8 cellular contexts compared by ENCODE assay signal in the genomic region with DNA sequence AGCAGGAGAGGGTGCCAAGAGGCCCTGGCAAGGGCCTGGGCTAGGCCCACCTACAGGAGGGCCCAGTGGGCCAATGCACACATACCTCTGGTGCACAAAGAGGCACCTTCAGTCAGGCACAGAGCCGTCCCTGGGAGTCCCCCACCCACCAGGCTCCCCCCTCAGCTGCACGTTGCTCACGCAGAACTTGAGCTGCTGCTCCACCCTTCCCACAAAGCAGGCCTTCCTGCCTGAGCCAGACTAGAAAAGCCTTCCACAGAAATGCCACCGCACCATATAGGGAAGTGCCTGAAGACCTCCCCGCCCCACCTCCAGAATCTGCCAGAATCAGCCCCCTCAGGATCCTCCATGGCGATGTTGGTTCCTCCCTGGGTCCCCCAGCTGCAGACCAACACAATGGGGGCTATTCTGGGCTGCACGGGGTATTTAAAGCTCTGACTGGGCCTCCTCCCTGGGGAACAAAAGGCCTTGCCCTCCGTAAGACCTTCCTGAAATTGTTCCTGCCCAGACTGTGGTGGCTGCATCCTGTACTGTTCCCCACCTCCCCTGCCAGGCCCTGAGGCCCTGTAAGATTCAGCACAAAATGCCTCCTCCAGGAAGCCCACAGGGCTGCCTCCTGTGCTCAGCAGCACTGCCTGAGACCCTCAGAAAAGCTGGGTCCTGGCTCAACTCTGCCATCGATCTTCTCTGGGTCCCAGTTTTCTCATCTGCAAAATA. TPM values are rescaled to one million over a fixed set of nuclear protein-coding genes. Genes with fewer than 3 reads are reported as not detected.
DNase-seq lines count a peak whose midpoint lies in the region; ATAC-seq and TF ChIP-seq lines count a peak whose summit lies in the region.

No MANE protein-coding gene starts in this region.

- peak in 1 of 5 donors; percentile 35 for DNase-seq in CD8-positive, alpha-beta memory T cell
- peak; percentile 53 for DNase-seq in RPMI7951 (ENCODE audit: low read depth)
- DNase-seq in dermis blood vessel endothelial cell: peak; percentile 98
- DNase-seq in naive thymus-derived CD4-positive, alpha-beta T cell: peak in 6 of 9 donors; percentile 8 to 49 (median 14)
- DNase-seq in type B pancreatic cell (ENCODE audit: extremely low spot score, unreplicated experiment): no peak
- no peak for DNase-seq in NCI-H2029 (lab: John Stamatoyannopoulos, UW)
- DNase-seq in activated gamma-delta T cell (lab: John Stamatoyannopoulos, UW): no peak
- no peak for DNase-seq in CD4-positive, alpha-beta memory T cell

- intact Hi-C loops in naive thymus-derived CD4-positive, alpha-beta T cell (cut with micrococcal nuclease): loop anchor here in 1 of 2 donors (2.0 kb wide), 1 partner anchor 47 kb away; no protein-coding TSS in a partner anchor
- intact Hi-C loops in CD4-positive, alpha-beta memory T cell (cut with micrococcal nuclease): no loop called here

- H3K27me3 Mint-ChIP-seq in CD8-positive, alpha-beta memory T cell: no peaks in the 10 kb centered on the region
- H3K27me3 Mint-ChIP-seq in naive thymus-derived CD4-positive, alpha-beta T cell: no peaks in the 10 kb centered on the region
- H3K27me3 Mint-ChIP-seq in type B pancreatic cell: no peaks in the 10 kb centered on the region
- no peaks in the 10 kb centered on the region for H3K27me3 Mint-ChIP-seq in CD4-positive, alpha-beta memory T cell

- H3K9me3 ChIP-seq in CD8-positive, alpha-beta memory T cell (ENCODE audit: low read length): no peaks in the 10 kb centered on the region
- no peaks in the 10 kb centered on the region for H3K9me3 ChIP-seq in naive thymus-derived CD4-positive, alpha-beta T cell (ENCODE audit: control insufficient read depth in 2 of 3, low read length in 3 of 3)
- H3K9me3 ChIP-seq in CD4-positive, alpha-beta memory T cell (ENCODE audit: control insufficient read depth in 1 of 2, low read length in 2 of 2): no peaks in the 10 kb centered on the region

- H3K4me1 ChIP-seq in CD8-positive, alpha-beta memory T cell (ENCODE audit: insufficient read depth, low read length): peaks cover 12% of the 10 kb centered on the region
- peaks cover 0 to 7% of the 10 kb centered on the region in 2 donors for H3K4me1 ChIP-seq in naive thymus-derived CD4-positive, alpha-beta T cell (ENCODE audit: control insufficient read depth in 2 of 2, insufficient read depth in 2 of 2, low read length in 2 of 2)
- H3K4me1 ChIP-seq in CD4-positive, alpha-beta memory T cell (ENCODE audit: insufficient read depth, low read length): peaks cover 4% of the 10 kb centered on the region

- no peaks in the 10 kb centered on the region for H3K36me3 Mint-ChIP-seq in CD8-positive, alpha-beta memory T cell
- H3K36me3 Mint-ChIP-seq in naive thymus-derived CD4-positive, alpha-beta T cell: no peaks in the 10 kb centered on the region
- no peaks in the 10 kb centered on the region for H3K36me3 Mint-ChIP-seq in type B pancreatic cell
- H3K36me3 Mint-ChIP-seq in CD4-positive, alpha-beta memory T cell: no peaks in the 10 kb centered on the region

- no peak for TF ChIP-seq CTCF in type B pancreatic cell (conservative IDR thresholded peaks at IDR 0.05)

- no peaks in the 10 kb centered on the region for H3K36me3 ChIP-seq in CD8-positive, alpha-beta memory T cell (ENCODE audit: insufficient read depth, low read length)
- H3K36me3 ChIP-seq in naive thymus-derived CD4-positive, alpha-beta T cell (ENCODE audit: control insufficient read depth in 2 of 3, insufficient read depth in 3 of 3, low read length in 3 of 3): no peaks in the 10 kb centered on the region
- no peaks in the 10 kb centered on the region for H3K36me3 ChIP-seq in CD4-positive, alpha-beta memory T cell (ENCODE audit: insufficient read depth, low read length)

- H3K9me3 Mint-ChIP-seq in CD8-positive, alpha-beta memory T cell: no peaks in the 10 kb centered on the region
- no peaks in the 10 kb centered on the region for H3K9me3 Mint-ChIP-seq in naive thymus-derived CD4-positive, alpha-beta T cell
- H3K9me3 Mint-ChIP-seq in type B pancreatic cell: no peaks in the 10 kb centered on the region
- H3K9me3 Mint-ChIP-seq in CD4-positive, alpha-beta memory T cell: no peaks in the 10 kb centered on the region

- POLR2A ChIA-PET in CD8-positive, alpha-beta memory T cell (lab: Charles Lee): no interaction called here
- POLR2A ChIA-PET in naive thymus-derived CD4-positive, alpha-beta T cell (lab: Charles Lee): no interaction called here
- POLR2A ChIA-PET in CD4-positive, alpha-beta memory T cell (lab: Charles Lee; ENCODE audit: partially characterized antibody): no interaction called here

- no peak overlapping the region for H3K4me3 Mint-ChIP-seq in CD8-positive, alpha-beta memory T cell
- peak overlapping the region in 4 of 10 donors; percentile 13 to 64 (median 34) for H3K4me3 Mint-ChIP-seq in naive thymus-derived CD4-positive, alpha-beta T cell
- no peak overlapping the region for H3K4me3 Mint-ChIP-seq in type B pancreatic cell
- no peak overlapping the region for H3K4me3 Mint-ChIP-seq in CD4-positive, alpha-beta memory T cell

- H3K27me3 ChIP-seq in CD8-positive, alpha-beta memory T cell (ENCODE audit: insufficient read depth, low read length, poor library complexity, severe bottlenecking): no peaks in the 10 kb centered on the region
- no peaks in the 10 kb centered on the region for H3K27me3 ChIP-seq in naive thymus-derived CD4-positive, alpha-beta T cell (ENCODE audit: control insufficient read depth in 2 of 2, insufficient read depth in 2 of 2, low read length in 2 of 2)
- no peaks in the 10 kb centered on the region for H3K27me3 ChIP-seq in CD4-positive, alpha-beta memory T cell (ENCODE audit: insufficient read depth, low read length)

- H3K4me1 Mint-ChIP-seq in CD8-positive, alpha-beta memory T cell: peaks cover 0 to 7% (median 3%) of the 10 kb centered on the region in 3 donors
- peaks cover 9 to 28% (median 17%) of the 10 kb centered on the region in 7 donors for H3K4me1 Mint-ChIP-seq in naive thymus-derived CD4-positive, alpha-beta T cell
- H3K4me1 Mint-ChIP-seq in type B pancreatic cell (ENCODE audit: unreplicated experiment): peaks cover 33% of the 10 kb centered on the region
- H3K4me1 Mint-ChIP-seq in CD4-positive, alpha-beta memory T cell: peaks cover 0 to 2% (median 0%) of the 10 kb centered on the region in 4 donors

- H3K27ac ChIP-seq in CD8-positive, alpha-beta memory T cell (ENCODE audit: low read depth, low read length): peak overlapping the region; percentile 45
- H3K27ac ChIP-seq in naive thymus-derived CD4-positive, alpha-beta T cell (ENCODE audit: low read depth, low read length): peak overlapping the region; percentile 45
- H3K27ac ChIP-seq in CD4-positive, alpha-beta memory T cell (ENCODE audit: low read depth, low read length): no peak overlapping the region

- ATAC-seq in naive thymus-derived CD4-positive, alpha-beta T cell: peak; percentile 69

- peak overlapping the region in 2 of 8 donors; percentile 32 to 50 for H3K27ac Mint-ChIP-seq in CD8-positive, alpha-beta memory T cell
- peak overlapping the region in 8 of 9 donors; percentile 34 to 79 (median 51) for H3K27ac Mint-ChIP-seq in naive thymus-derived CD4-positive, alpha-beta T cell
- H3K27ac Mint-ChIP-seq in type B pancreatic cell: peak overlapping the region; percentile 40
- H3K27ac Mint-ChIP-seq in CD4-positive, alpha-beta memory T cell: no peak overlapping the region

- CTCF ChIA-PET in CD8-positive, alpha-beta memory T cell (lab: Charles Lee): no interaction called here
- CTCF ChIA-PET in naive thymus-derived CD4-positive, alpha-beta T cell (lab: Charles Lee): no interaction called here
- CTCF ChIA-PET in CD4-positive, alpha-beta memory T cell (lab: Charles Lee; ENCODE audit: partially characterized antibody): no interaction called here

- H3K4me3 ChIP-seq in CD8-positive, alpha-beta memory T cell (ENCODE audit: low read length): no peak overlapping the region
- H3K4me3 ChIP-seq in naive thymus-derived CD4-positive, alpha-beta T cell (ENCODE audit: low read length): no peak overlapping the region
- no peak overlapping the region for H3K4me3 ChIP-seq in CD4-positive, alpha-beta memory T cell (ENCODE audit: low read length in 2 of 2)

RNA-seq across cellular contexts. Expression of gene HSPG2, which starts 27.2 kb away (rescaled TPM):
- total RNA-seq in CD8-positive, alpha-beta memory T cell: under 1 TPM; 0.24 to 0.72 TPM
- not detected for polyA plus RNA-seq in CD8-positive, alpha-beta memory T cell
- total RNA-seq in RPMI7951 (2014; rRNA removed; shearing (Covaris generic)): 9.7 and 12.4 TPM in 2 replicates
- total RNA-seq in dermis blood vessel endothelial cell: 1,406 and 1,997 TPM in 2 replicates
- total RNA-seq in naive thymus-derived CD4-positive, alpha-beta T cell: 10 to 100 TPM in 3 of 5 experiments, 1 to 10 TPM in 2; 8.0 to 20.8 (median 10.0) TPM
- 1 to 10 TPM; 1.0 TPM for polyA plus RNA-seq in naive thymus-derived CD4-positive, alpha-beta T cell
- total RNA-seq in type B pancreatic cell (ENCODE audit: low replicate concordance): 124 and 130 TPM in 2 replicates
- 1 to 10 TPM; 1.2 TPM for total RNA-seq in CD4-positive, alpha-beta memory T cell
- polyA plus RNA-seq in CD4-positive, alpha-beta memory T cell: not detected

Comparison
In these comparisons a context has a peak if more than half of its experiments do, and no peak if none do; other contexts are left out.
1. DNase-seq: peak in RPMI7951 (single experiment), dermis blood vessel endothelial cell (single experiment) and naive thymus-derived CD4-positive, alpha-beta T cell (6 of 9); none in type B pancreatic cell (single experiment), NCI-H2029 (single experiment), activated gamma-delta T cell (single experiment) and CD4-positive, alpha-beta memory T cell (0 of 5).
2. H3K27ac Mint-ChIP-seq: peak in naive thymus-derived CD4-positive, alpha-beta T cell (8 of 9) and type B pancreatic cell (single experiment); none in CD4-positive, alpha-beta memory T cell (0 of 7).
3. RNA of gene HSPG2, which starts 27.2 kb away (total RNA-seq): 1,406 to 1,997 TPM in dermis blood vessel endothelial cell; 124 to 130 TPM in type B pancreatic cell, 8.0 to 20.8 TPM in naive thymus-derived CD4-positive, alpha-beta T cell, 9.7 to 12.4 TPM in RPMI7951, 1.2 TPM in CD4-positive, alpha-beta memory T cell and 0.24 to 0.72 TPM in CD8-positive, alpha-beta memory T cell; every median in the first group is over 10 times any median in the second.